ENCODE assay signal across 1 cellular context in genomic region chr16:16003719-16004313, GRCh38.
A peak's percentile ranks its signal among the peaks of the same experiment; 100 is the strongest.
TF ChIP-seq lines count a peak whose summit lies in the region.

No MANE protein-coding gene starts in this region.

TF ChIP-seq in A549, 52 proteins besides CTCF, POLR2A, EP300 and RAD21 (continued from another document):
- TF ChIP-seq ATOH8 (CRISPR knock-in tag; IDR thresholded peaks at IDR 0.05; ENCODE audit: low read depth) = 0 out of 2 replicates have a peak, but pooled peaks have one; percentile 24
- TF ChIP-seq HOXB5 (CRISPR knock-in tag; IDR thresholded peaks at IDR 0.05) = no peak
- no peak for TF ChIP-seq NPAS2 (CRISPR knock-in tag; IDR thresholded peaks at IDR 0.05; ENCODE audit: borderline replicate concordance)
